ENCODE assay signal across 8 cellular contexts in the genomic region with DNA sequence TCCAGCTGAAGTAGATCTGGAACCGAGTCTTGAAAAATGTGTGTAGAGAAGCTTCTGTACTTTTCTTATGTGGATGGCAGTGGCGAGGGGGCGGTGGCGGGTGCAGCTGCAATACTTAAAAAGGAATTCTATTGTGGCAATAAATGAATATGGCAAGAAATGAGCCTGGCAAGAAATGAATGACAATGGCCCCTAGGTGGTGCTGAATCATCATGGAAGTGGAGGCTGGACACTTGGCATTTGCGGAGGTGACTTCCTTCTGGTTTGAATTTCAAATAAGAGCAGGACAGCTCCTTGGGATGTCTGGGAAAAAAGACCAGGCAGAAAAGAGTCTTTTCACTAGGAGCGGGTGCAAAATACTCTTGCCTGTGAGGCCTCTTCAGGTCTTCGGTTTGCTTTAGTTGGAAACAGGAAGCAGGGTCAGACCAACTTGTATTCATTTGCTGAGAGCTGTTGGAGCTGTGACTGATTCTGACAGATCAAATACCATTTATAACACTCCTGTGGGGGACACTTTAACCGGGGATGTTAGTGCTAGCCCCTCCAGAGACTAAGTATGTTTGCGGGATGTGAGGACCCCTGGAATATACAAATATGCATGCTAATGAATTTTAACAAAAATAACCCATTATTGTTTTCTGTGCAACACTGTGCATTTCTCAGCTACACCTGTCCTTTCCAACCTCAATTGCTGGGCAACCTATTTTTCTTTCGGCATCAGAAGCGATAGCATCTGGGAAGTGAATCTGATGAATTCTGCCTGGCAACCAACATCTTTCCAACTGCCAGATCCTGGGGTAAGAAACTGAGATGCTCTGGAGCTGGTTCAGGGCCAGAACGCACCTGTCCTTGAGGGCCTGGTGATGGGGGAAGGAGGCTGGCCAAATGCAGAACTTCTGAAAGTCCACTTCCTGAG. TPM values are rescaled to one million over a fixed set of nuclear protein-coding genes. Genes with fewer than 3 reads are reported as not detected.
DNase-seq lines count a peak whose midpoint lies in the region; ATAC-seq and TF ChIP-seq lines count a peak whose summit lies in the region.

No MANE protein-coding gene starts in this region.

- H3K9me3 Mint-ChIP-seq in activated naive CD8-positive, alpha-beta T cell treated with anti-CD3 and anti-CD28 coated beads, Interleukin-2, amount 10 ng/mL, durations not matched to agents 7 days and 5 days: no peaks in the 10 kb centered on the region

- H3K27ac ChIP-seq in RWPE1: no peak overlapping the region

- H3K27ac Mint-ChIP-seq in activated naive CD8-positive, alpha-beta T cell treated with anti-CD3 and anti-CD28 coated beads, Interleukin-2, amount 10 ng/mL, durations not matched to agents 7 days and 5 days: peak overlapping the region; percentile 84

- POLR2A ChIA-PET in RWPE1 (lab: Yijun Ruan, JAX; ENCODE audit: low non-redundant PET): interaction anchor here (0.7 kb wide), 1 partner anchor 541 kb away, joined by 3 read pairs; no protein-coding TSS in a partner anchor
- POLR2A ChIA-PET in activated naive CD8-positive, alpha-beta T cell treated with anti-CD3 and anti-CD28 coated beads, Interleukin-2, amount 10 ng/mL, durations not matched to agents 7 days and 5 days (lab: Charles Lee): no interaction called here

- H3K4me3 Mint-ChIP-seq in activated naive CD8-positive, alpha-beta T cell treated with anti-CD3 and anti-CD28 coated beads, Interleukin-2, amount 10 ng/mL, durations not matched to agents 7 days and 5 days: peak overlapping the region; percentile 73

- peaks cover 16% of the 10 kb centered on the region for H3K4me1 Mint-ChIP-seq in activated naive CD8-positive, alpha-beta T cell treated with anti-CD3 and anti-CD28 coated beads, Interleukin-2, amount 10 ng/mL, durations not matched to agents 7 days and 5 days

- ATAC-seq in GM21515 (IDR thresholded peaks at IDR 0.05; ENCODE audit: unreplicated experiment) (peak; percentile 45), Right ventricle myocardium superior (ENCODE audit: poor library complexity) (peak; percentile 88), HG02571 (IDR thresholded peaks at IDR 0.05; ENCODE audit: unreplicated experiment) (no peak)
- ATAC-seq in activated naive CD8-positive, alpha-beta T cell treated with anti-CD3 and anti-CD28 coated beads, Interleukin-2, amount 10 ng/mL, durations not matched to agents 7 days and 5 days (ENCODE audit: low read depth): peak; percentile 71

- H3K36me3 Mint-ChIP-seq in activated naive CD8-positive, alpha-beta T cell treated with anti-CD3 and anti-CD28 coated beads, Interleukin-2, amount 10 ng/mL, durations not matched to agents 7 days and 5 days: no peaks in the 10 kb centered on the region

- H3K27me3 Mint-ChIP-seq in activated naive CD8-positive, alpha-beta T cell treated with anti-CD3 and anti-CD28 coated beads, Interleukin-2, amount 10 ng/mL, durations not matched to agents 7 days and 5 days: no peaks in the 10 kb centered on the region

- H3K4me3 ChIP-seq in LNCaP clone FGC (ENCODE audit: low read depth, low read length): no peak overlapping the region

- CTCF ChIA-PET in RWPE1 (lab: Yijun Ruan, JAX): interaction anchor here (0.6 to 1.2 kb wide), 6 partner anchors 10 to 744 kb away, joined by 3 to 5 read pairs (median 4); partner anchors contain the start of genes FASTKD2 and MDH1B

- DNase-seq in DMS114 treated with DMSO at 0.1 percent for 48 hours (lab: John Stamatoyannopoulos, UW; ENCODE audit: unreplicated experiment): peak; percentile 25
- DNase-seq in LNCaP clone FGC (ENCODE audit: low read depth): peak; percentile 63
- peak; percentile 68 for DNase-seq in RWPE1 (ENCODE audit: low spot score)
- DNase-seq in activated naive CD8-positive, alpha-beta T cell treated with anti-CD3 and anti-CD28 coated beads, Interleukin-2, amount 10 ng/mL, durations not matched to agents 7 days and 5 days: peak; percentile 41
- DNase-seq in Right ventricle myocardium superior: peak; percentile 49
- peak; percentile 59 to 95 (median 71) for DNase-seq in posterior cingulate gyrus

- TF ChIP-seq CTCF in LNCaP clone FGC (IDR thresholded peaks at IDR 0.05; ENCODE audit: control insufficient read depth, extremely low read depth, insufficient read depth): peak; percentile 80
- TF ChIP-seq CTCF in RWPE1 (conservative IDR thresholded peaks at IDR 0.05; ENCODE audit: low read depth): peak; percentile 57

- intact Hi-C loops in Right ventricle myocardium superior (cut with DNase I) (loop anchor here (2.0 to 5.0 kb wide), 2 partner anchors 177 to 674 kb away; no protein-coding TSS in a partner anchor), posterior cingulate gyrus (cut with DNase I) (loop anchor here (1.0 to 5.0 kb wide), 3 partner anchors 182 to 675 kb away; no protein-coding TSS in a partner anchor)

RNA-seq across cellular contexts. Expression of gene FASTKD2, which starts 35.4 kb away (rescaled TPM):
- 10 to 100 TPM; 17.8 to 19.8 TPM for total RNA-seq in activated naive CD8-positive, alpha-beta T cell treated with anti-CD3 and anti-CD28 coated beads, Interleukin-2, amount 10 ng/mL, durations not matched to agents 7 days and 5 days
- 36.3 TPM for total RNA-seq in Right ventricle myocardium superior

RNA-seq across cellular contexts. Expression of gene MDH1B, which starts 35.6 kb away (rescaled TPM):
- under 1 TPM; 0.34 to 0.44 TPM for total RNA-seq in activated naive CD8-positive, alpha-beta T cell treated with anti-CD3 and anti-CD28 coated beads, Interleukin-2, amount 10 ng/mL, durations not matched to agents 7 days and 5 days
- total RNA-seq in Right ventricle myocardium superior: 0.54 TPM
